Comparison of ENCODE assay signal across 24 cellular contexts in genomic region chr4:43560047-43560446, GRCh38.
"Had no signal": no experiment of that assay in that cellular context is flagged by ENCODE, and none has a peak within 500 bp of the region (broad histone marks: within the 10 kb centered on the region; RNA-seq: fewer than 3 reads in every experiment).

No MANE protein-coding gene starts in this region.

- DNase-seq: activated CD4-positive, alpha-beta T cell treated with anti-CD3 and anti-CD28 coated beads for 48 hours; activated CD4-positive, alpha-beta T cell treated with anti-CD3 and anti-CD28 coated beads, Interleukin-2, amount 50 U/mL, for 4 hours; activated CD4-positive, CD25-positive, alpha-beta regulatory T cell treated with anti-CD3 and anti-CD28 coated beads, Interleukin-2, amount 50 U/mL, for 72 hours; activated CD8-positive, alpha-beta memory T cell treated with anti-CD3 and anti-CD28 coated beads, Interleukin-2, amount 10 ng/mL, durations not matched to agents 7 days and 5 days; activated effector memory CD4-positive, alpha-beta T cell treated with Interleukin-2 at 50 U/mL for 16 hours; activated naive CD4-positive, alpha-beta T cell treated with Interleukin-2 at 50 U/mL for 16 hours; activated naive CD8-positive, alpha-beta T cell treated with anti-CD3 and anti-CD28 coated beads for 36 hours; activated T-cell treated with anti-CD3 and anti-CD28 coated beads, Interleukin-2, amount 50 U/mL, for 24 hours; brain microvascular endothelial cell; MG63; NCI-H1105 treated with DMSO at 0.1 percent for 48 hours; NCI-H1436 treated with DMSO at 0.1 percent for 48 hours; NCI-H187 treated with DMSO at 0.1 percent for 48 hours; NCI-H2081 treated with DMSO at 0.1 percent for 48 hours; NCI-H446; NCI-H524; SHP77 had no signal

- H3K4me1 ChIP-seq: SJSA1 had no signal

- H3K27ac ChIP-seq: brain microvascular endothelial cell, cardiac muscle cell, SJSA1 had no signal

- H3K9me3 ChIP-seq: SJSA1 had no signal

- H3K4me1 Mint-ChIP-seq: activated CD8-positive, alpha-beta memory T cell treated with anti-CD3 and anti-CD28 coated beads, Interleukin-2, amount 10 ng/mL, durations not matched to agents 7 days and 5 days; activated naive CD8-positive, alpha-beta T cell treated with anti-CD3 and anti-CD28 coated beads for 36 hours; WTC11 had no signal

- H3K27me3 Mint-ChIP-seq: activated CD8-positive, alpha-beta memory T cell treated with anti-CD3 and anti-CD28 coated beads, Interleukin-2, amount 10 ng/mL, durations not matched to agents 7 days and 5 days; activated naive CD8-positive, alpha-beta T cell treated with anti-CD3 and anti-CD28 coated beads for 36 hours; activated T-cell treated with anti-CD3 and anti-CD28 coated beads, Interleukin-2, amount 50 U/mL, for 24 hours had no signal

- H3K27ac Mint-ChIP-seq: activated CD8-positive, alpha-beta memory T cell treated with anti-CD3 and anti-CD28 coated beads, Interleukin-2, amount 10 ng/mL, durations not matched to agents 7 days and 5 days; activated naive CD8-positive, alpha-beta T cell treated with anti-CD3 and anti-CD28 coated beads for 36 hours; activated T-cell treated with anti-CD3 and anti-CD28 coated beads, Interleukin-2, amount 50 U/mL, for 24 hours; activated T-helper 1 cell treated with anti-CD3 and anti-CD28 coated beads, Interleukin-12 subunit alpha, Interleukin-12 subunit beta, Interleukin-2, Interleukin-4 antibody, amounts not matched to agents 30 ng/mL and 10 ng/mL and 1 ng/mL, durations not matched to agents 14 hours and 24 hours and 36 hours; T-helper 1 cell treated with Interleukin-12 subunit alpha and Interleukin-12 subunit beta and Interleukin-4 antibody, amounts not matched to agents 30 μg/mL and 1 μg/mL, for 36 hours; WTC11 had no signal

- H3K36me3 ChIP-seq: brain microvascular endothelial cell, cardiac muscle cell, MG63, SJSA1 had no signal

- H3K4me3 Mint-ChIP-seq: activated CD8-positive, alpha-beta memory T cell treated with anti-CD3 and anti-CD28 coated beads, Interleukin-2, amount 10 ng/mL, durations not matched to agents 7 days and 5 days; activated naive CD8-positive, alpha-beta T cell treated with anti-CD3 and anti-CD28 coated beads for 36 hours; activated T-cell treated with anti-CD3 and anti-CD28 coated beads, Interleukin-2, amount 50 U/mL, for 24 hours; activated T-helper 1 cell treated with anti-CD3 and anti-CD28 coated beads, Interleukin-12 subunit alpha, Interleukin-12 subunit beta, Interleukin-2, Interleukin-4 antibody, amounts not matched to agents 30 ng/mL and 10 ng/mL and 1 ng/mL, durations not matched to agents 14 hours and 24 hours and 36 hours; T-helper 1 cell treated with Interleukin-12 subunit alpha and Interleukin-12 subunit beta and Interleukin-4 antibody, amounts not matched to agents 30 μg/mL and 1 μg/mL, for 36 hours; WTC11 had no signal

- H3K27me3 ChIP-seq: brain microvascular endothelial cell, cardiac muscle cell, MG63, SJSA1 had no signal

- ATAC-seq: activated CD8-positive, alpha-beta memory T cell treated with anti-CD3 and anti-CD28 coated beads, Interleukin-2, amount 10 ng/mL, durations not matched to agents 7 days and 5 days; Panc1; SK-N-SH treated with all-trans-retinoic acid at 6 μM for 48 hours; WTC11 had no signal

- H3K4me3 ChIP-seq: cardiac muscle cell, MG63, SJSA1 had no signal
